In genomic region chr11:64250406-64250874, GRCh38 we compare ENCODE assay signal across 8 cellular contexts. TPM values are rescaled to one million over a fixed set of nuclear protein-coding genes. Genes with fewer than 3 reads are reported as not detected.
DNase-seq lines count a peak whose midpoint lies in the region; ATAC-seq and TF ChIP-seq lines count a peak whose summit lies in the region.

No MANE protein-coding gene starts in this region.

- H3K4me3 ChIP-seq in GM12875 (ENCODE audit: low read depth, low read length) (peak overlapping the region; percentile 42), Peyer's patch (peak overlapping the region in 3 of 4 donors; percentile 78 to 99 (median 92)), epithelial cell of esophagus (ENCODE audit: low read length) (peak overlapping the region; percentile 62), prostate gland (peak overlapping the region; percentile 73 to 90)

- ATAC-seq in HG02642 (IDR thresholded peaks at IDR 0.05; ENCODE audit: poor library complexity, unreplicated experiment) (no peak), HG03442 (IDR thresholded peaks at IDR 0.05; ENCODE audit: unreplicated experiment) (no peak)

- WGBS in prostate gland = 44% methylated on average over 7 of the region's 7 CpGs

- H3K36me3 ChIP-seq in Peyer's patch = peaks cover 0 to 15% (median 0%) of the 10 kb centered on the region in 3 donors
- H3K36me3 ChIP-seq in prostate gland = no peaks in the 10 kb centered on the region

- H3K27me3 ChIP-seq in Peyer's patch (no peaks in the 10 kb centered on the region), prostate gland (replicated peaks; ENCODE audit: insufficient read depth) (no peaks in the 10 kb centered on the region)

- H3K4me1 ChIP-seq in Peyer's patch (peaks cover 0 to 69% (median 18%) of the 10 kb centered on the region in 4 donors), prostate gland (replicated peaks) (peaks cover 17% of the 10 kb centered on the region)

- DNase-seq in Peyer's patch = no peak
- DNase-seq in epithelial cell of esophagus (ENCODE audit: low read depth) = no peak
- DNase-seq in prostate gland (ENCODE audit: low spot score) = no peak
- DNase-seq in NCI-H774 (lab: John Stamatoyannopoulos, UW) = no peak
- DNase-seq in SIG-M5 (lab: John Stamatoyannopoulos, UW) = no peak

- H3K27ac ChIP-seq in Peyer's patch (peak overlapping the region in 2 of 4 donors; percentile 95 to 99), prostate gland (no peak overlapping the region)

- TF ChIP-seq CTCF in GM12875 (IDR thresholded peaks at IDR 0.05; ENCODE audit: borderline replicate concordance, insufficient read depth, low read depth, low read length) (no peak), Peyer's patch (IDR thresholded peaks at IDR 0.05) (no peak), epithelial cell of esophagus (IDR thresholded peaks at IDR 0.05; ENCODE audit: insufficient read depth, low read depth, low read length, missing control alignments) (no peak), prostate gland (IDR thresholded peaks at IDR 0.05) (no peak)

- TF ChIP-seq POLR2A in Peyer's patch (IDR thresholded peaks at IDR 0.05) (no peak), prostate gland (IDR thresholded peaks at IDR 0.05) (no peak)

- intact Hi-C loops in prostate gland (cut with DNase I) = loop anchor here (5.0 kb wide), 1 partner anchor 52 kb away; the partner anchor contains the start of gene CATSPERZ

- H3K9me3 ChIP-seq in Peyer's patch (no peaks in the 10 kb centered on the region), prostate gland (no peaks in the 10 kb centered on the region)

RNA-seq across cellular contexts. Expression of gene PLCB3, which starts 0.9 kb away (rescaled TPM):
- 100 to 1,000 TPM; 196 to 453 (median 359) TPM for total RNA-seq in Peyer's patch
- total RNA-seq in prostate gland = 10 to 100 TPM; 26.3 to 43.1 TPM

RNA-seq across cellular contexts. Expression of gene PPP1R14B, which starts 3.7 kb away (rescaled TPM):
- total RNA-seq in Peyer's patch = 100 to 1,000 TPM in 1 of 4 donors, 10 to 100 TPM in 3; 78.7 to 101 (median 99.0) TPM
- 10 to 100 TPM; 60.5 to 69.3 TPM for total RNA-seq in prostate gland

RNA-seq across cellular contexts. Expression of gene FKBP2, which starts 9.5 kb away (rescaled TPM):
- 100 to 1,000 TPM in 1 of 4 donors, 10 to 100 TPM in 3; 46.2 to 101 (median 94.0) TPM for total RNA-seq in Peyer's patch
- 100 to 1,000 TPM; 138 to 164 TPM for total RNA-seq in prostate gland

RNA-seq across cellular contexts. Expression of gene VEGFB, which starts 16.1 kb away (rescaled TPM):
- total RNA-seq in Peyer's patch (10 to 100 TPM; 21.7 to 66.8 (median 42.5) TPM), prostate gland (10 to 100 TPM; 50.9 to 91.2 TPM)

RNA-seq across cellular contexts. Expression of gene DNAJC4, which starts 20.1 kb away (rescaled TPM):
- total RNA-seq in Peyer's patch (10 to 100 TPM; 42.9 to 95.0 (median 80.3) TPM), prostate gland (10 to 100 TPM; 55.8 to 63.8 TPM)

Comparison
In these comparisons a context has a peak if more than half of its experiments do, and no peak if none do; other contexts are left out.
1. H3K4me3 ChIP-seq: peak in every context shown above with its lines; median percentile 92 in Peyer's patch; 82 in prostate gland; 62 in epithelial cell of esophagus; 42 in GM12875.
2. RNA of gene PLCB3, which starts 0.9 kb away (total RNA-seq): 196 to 453 TPM in Peyer's patch; 26.3 to 43.1 TPM in prostate gland; every median in the first group is over 4 times any median in the second.